ENCODE assay signal across 10 cellular contexts in genomic region chr1:156508955-156509234, GRCh38. TPM values are rescaled to one million over a fixed set of nuclear protein-coding genes. Genes with fewer than 3 reads are reported as not detected.
A peak's percentile ranks its signal among the peaks of the same experiment; 100 is the strongest.
DNase-seq lines count a peak whose midpoint lies in the region; ATAC-seq, FAIRE-seq and TF ChIP-seq lines count a peak whose summit lies in the region.
"Had no signal": no experiment of that assay in that cellular context is flagged by ENCODE, and none has a peak within 500 bp of the region (broad histone marks: within the 10 kb centered on the region; RNA-seq: fewer than 3 reads in every experiment).

No MANE protein-coding gene starts in this region.

- H3K4me3 Mint-ChIP-seq in activated naive CD4-positive, alpha-beta T cell treated with anti-CD3 and anti-CD28 coated beads, Interleukin-2, amount 50 U/mL, for 24 hours, result no peak overlapping the region
- H3K4me3 Mint-ChIP-seq in natural killer cell, result no peak overlapping the region

- TF ChIP-seq EP300 in tibial nerve (IDR thresholded peaks at IDR 0.05), result no peak

- H3K4me1 ChIP-seq in tibial nerve, result peaks cover 0 to 64% (median 34%) of the 10 kb centered on the region in 4 donors

- H3K27ac ChIP-seq in dorsolateral prefrontal cortex (peak overlapping the region; percentile 39 to 93 (median 87)), tibial nerve (peak overlapping the region; percentile 78 to 94 (median 86))
- H3K27ac ChIP-seq: brain microvascular endothelial cell had no signal

- intact Hi-C loops in dorsolateral prefrontal cortex (cut with DNase I), result loop anchor here in 1 of 2 donors (5.0 to 10.0 kb wide), 2 partner anchors 73 to 216 kb away; partner anchors contain the start of genes ISG20L2 and METTL25B
- intact Hi-C loops in natural killer cell (cut with micrococcal nuclease), result no loop called here

- no peaks in the 10 kb centered on the region for H3K9me3 Mint-ChIP-seq in activated naive CD4-positive, alpha-beta T cell treated with anti-CD3 and anti-CD28 coated beads, Interleukin-2, amount 50 U/mL, for 24 hours
- H3K9me3 Mint-ChIP-seq in natural killer cell, result no peaks in the 10 kb centered on the region

- TF ChIP-seq CTCF in dorsolateral prefrontal cortex (IDR thresholded peaks at IDR 0.05 in 54 of 56, conservative IDR thresholded peaks at IDR 0.05 in 2 of 56; ENCODE audit: low read depth in 1 of 56, partially characterized antibody in 56 of 56) (no peak), natural killer cell (IDR thresholded peaks at IDR 0.05) (no peak), tibial nerve (IDR thresholded peaks at IDR 0.05) (no peak)

- no peak for FAIRE-seq in GM12892 (lab: Jason Lieb, UNC)

- TF ChIP-seq POLR2A in tibial nerve (IDR thresholded peaks at IDR 0.05) (no peak), GM12892 (IDR thresholded peaks at IDR 0.05; ENCODE audit: low read depth, low read length) (no peak)

- no peaks in the 10 kb centered on the region for H3K36me3 ChIP-seq in tibial nerve
- H3K36me3 ChIP-seq: brain microvascular endothelial cell had no signal

- H3K27me3 Mint-ChIP-seq in activated naive CD4-positive, alpha-beta T cell treated with anti-CD3 and anti-CD28 coated beads, Interleukin-2, amount 50 U/mL, for 24 hours, result no peaks in the 10 kb centered on the region
- no peaks in the 10 kb centered on the region for H3K27me3 Mint-ChIP-seq in natural killer cell (ENCODE audit: low read depth in 2 of 2)

- H3K4me1 Mint-ChIP-seq in activated naive CD4-positive, alpha-beta T cell treated with anti-CD3 and anti-CD28 coated beads, Interleukin-2, amount 50 U/mL, for 24 hours, result peaks cover 48% of the 10 kb centered on the region
- peaks cover 42 to 54% of the 10 kb centered on the region in 2 donors for H3K4me1 Mint-ChIP-seq in natural killer cell

- no peaks in the 10 kb centered on the region for H3K9me3 ChIP-seq in tibial nerve

- no peak overlapping the region for H3K4me3 ChIP-seq in dorsolateral prefrontal cortex
- H3K4me3 ChIP-seq in tibial nerve, result no peak overlapping the region

- no peaks in the 10 kb centered on the region for H3K36me3 Mint-ChIP-seq in activated naive CD4-positive, alpha-beta T cell treated with anti-CD3 and anti-CD28 coated beads, Interleukin-2, amount 50 U/mL, for 24 hours
- H3K36me3 Mint-ChIP-seq in natural killer cell, result no peaks in the 10 kb centered on the region

- peak overlapping the region; percentile 44 for H3K27ac Mint-ChIP-seq in activated naive CD4-positive, alpha-beta T cell treated with anti-CD3 and anti-CD28 coated beads, Interleukin-2, amount 50 U/mL, for 24 hours
- peak overlapping the region; percentile 91 to 99 for H3K27ac Mint-ChIP-seq in natural killer cell

- 58 to 68% methylated on average over 2 of the region's 2 CpGs for WGBS in tibial nerve, 2 donors

- no peak for DNase-seq in activated naive CD4-positive, alpha-beta T cell (lab: John Stamatoyannopoulos, UW)
- no peak for DNase-seq in dorsolateral prefrontal cortex
- no peak for DNase-seq in natural killer cell
- no peak for DNase-seq in tibial nerve (ENCODE audit: low spot score in 2 of 2)
- no peak for DNase-seq in LoVo (ENCODE audit: low spot score)
- DNase-seq in GM12892 (ENCODE audit: insufficient read length), result no peak
- DNase-seq in NCI-H510A treated with DMSO at 0.1 percent for 48 hours (lab: John Stamatoyannopoulos, UW), result no peak
- DNase-seq: activated CD4-positive, alpha-beta T cell treated with anti-CD3 and anti-CD28 coated beads, Interleukin-2, amount 50 U/mL, for 1 hour; brain microvascular endothelial cell had no signal

- no peaks in the 10 kb centered on the region for H3K27me3 ChIP-seq in dorsolateral prefrontal cortex
- H3K27me3 ChIP-seq in tibial nerve, result no peaks in the 10 kb centered on the region
- H3K27me3 ChIP-seq: brain microvascular endothelial cell had no signal

- ATAC-seq in natural killer cell, result no peak

RNA-seq across cellular contexts. Expression of gene MEF2D, which starts 8.3 kb away (rescaled TPM):
- total RNA-seq in dorsolateral prefrontal cortex, result 100 to 1,000 TPM in 40 of 120 experiments, 10 to 100 TPM in 80; 63.8 to 123 (median 93.8) TPM
- 100 to 1,000 TPM; 232 to 298 (median 284) TPM for total RNA-seq in natural killer cell
- total RNA-seq in tibial nerve, result 10 to 100 TPM; 67.5 to 84.9 (median 70.8) TPM
- 14.6 TPM for polyA plus RNA-seq in GM12892 (2012; ENCODE audit: missing spikeins)
